Comparison of ENCODE assay signal across 8 cellular contexts in the genomic region with DNA sequence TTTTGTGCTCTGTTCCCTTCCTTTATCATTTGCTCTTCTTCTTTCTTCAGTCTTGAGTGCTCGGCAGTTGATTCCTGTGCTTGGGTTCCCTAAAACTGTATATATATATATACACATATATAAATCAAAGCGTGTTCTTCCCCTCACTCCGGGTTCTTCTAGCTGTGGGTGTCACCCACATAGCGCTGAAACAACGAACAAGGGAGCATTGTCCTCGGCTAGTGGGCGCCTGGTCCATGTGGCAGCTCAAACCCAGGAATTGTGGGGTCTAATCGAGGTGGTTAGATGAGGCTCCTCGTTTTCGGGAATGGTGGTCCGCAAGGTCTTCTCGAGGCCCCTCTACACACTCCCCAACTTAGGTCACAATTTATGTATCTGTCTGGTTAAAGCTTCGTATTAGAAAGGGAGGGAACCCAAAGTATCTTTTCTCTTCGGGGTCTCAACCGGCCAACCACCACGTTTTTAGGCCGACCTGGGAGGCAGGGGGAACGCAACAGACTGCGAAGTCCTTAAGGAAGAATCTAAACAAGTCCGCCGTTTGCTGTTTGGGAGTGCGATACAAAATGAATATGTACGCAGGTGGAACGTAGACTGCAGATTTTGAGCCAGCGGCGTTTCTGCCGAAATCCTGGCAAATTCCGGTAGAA. TPM values are rescaled to one million over a fixed set of nuclear protein-coding genes. Genes with fewer than 3 reads are reported as not detected.
DNase-seq lines count a peak whose midpoint lies in the region; ATAC-seq and TF ChIP-seq lines count a peak whose summit lies in the region.

No MANE protein-coding gene starts in this region.

- TSS peak; percentile 97 for BruUV-seq in A673 (replicated peaks; lab: Mats Ljungman, UMichigan)

- H3K4me1 ChIP-seq in A673 (ENCODE audit: insufficient read depth, low read length, poor library complexity, severe bottlenecking) (peaks cover 12% of the 10 kb centered on the region), GM23248 (ENCODE audit: insufficient read depth) (peaks cover 7% of the 10 kb centered on the region), heart right ventricle (peaks cover 3 to 29% (median 17%) of the 10 kb centered on the region in 9 donors), rectal smooth muscle tissue (ENCODE audit: control insufficient read depth, insufficient read depth, low read length) (peaks cover 12% of the 10 kb centered on the region)

- peaks cover 2% of the 10 kb centered on the region for H3K36me3 Mint-ChIP-seq in activated CD4-positive, alpha-beta memory T cell treated with anti-CD3 and anti-CD28 coated beads for 36 hours

- H3K79me2 ChIP-seq in GM23248 (ENCODE audit: insufficient read depth) = peaks cover 40% of the 10 kb centered on the region

- POLR2A ChIA-PET in A673 (lab: Charles Lee; ENCODE audit: low non-redundant PET) = interaction anchor here (0.6 kb wide), 2 partner anchors 8 to 326 kb away, joined by 3 to 4 read pairs; no protein-coding TSS in a partner anchor
- POLR2A ChIA-PET in activated CD4-positive, alpha-beta memory T cell treated with anti-CD3 and anti-CD28 coated beads for 36 hours (lab: Charles Lee) = interaction anchor here (0.9 to 2.4 kb wide), 5 partner anchors 8 to 112 kb away, joined by 3 to 13 read pairs (median 3); a partner anchor contains a TSS

- ATAC-seq in heart right ventricle = peak in 6 of 8 donors; percentile 4 to 40 (median 29)
- no peak for ATAC-seq in HG03135 (IDR thresholded peaks at IDR 0.05; ENCODE audit: unreplicated experiment)

- H3K9me3 ChIP-seq in A673 (ENCODE audit: low read depth, low read length, poor library complexity, severe bottlenecking) (no peaks in the 10 kb centered on the region), GM23248 (ENCODE audit: low read depth) (no peaks in the 10 kb centered on the region), heart right ventricle (no peaks in the 10 kb centered on the region)

- intact Hi-C loops in A673 (cut with micrococcal nuclease; ENCODE audit: unreplicated experiment) (no loop called here), heart right ventricle (cut with DNase I) (loop anchor here in 4 of 10 donors (2.0 to 5.0 kb wide), 2 partner anchors 86 to 87 kb away; a partner anchor contains a TSS)
- intact Hi-C loops in activated CD4-positive, alpha-beta memory T cell treated with anti-CD3 and anti-CD28 coated beads for 36 hours (cut with micrococcal nuclease) = loop anchor here (1.0 to 5.0 kb wide), 5 partner anchors 7 to 196 kb away; a partner anchor contains a TSS

- H3K9ac ChIP-seq in GM23248 (peak overlapping the region; percentile 98), rectal smooth muscle tissue (ENCODE audit: low read length) (peak overlapping the region; percentile 90)

- no peaks in the 10 kb centered on the region for H3K9me2 ChIP-seq in GM23248 (ENCODE audit: insufficient read depth)

- peaks cover 18% of the 10 kb centered on the region for H3K4me1 Mint-ChIP-seq in activated CD4-positive, alpha-beta memory T cell treated with anti-CD3 and anti-CD28 coated beads for 36 hours (ENCODE audit: low read depth)

- WGBS in GM23248 (ENCODE audit: low coverage in 1 of 2, low lambda C conversion rate in 2 of 2, missing lambda C conversion rate in 2 of 2), 2 experiments = 41 to 43% methylated on average over 28 of the region's 28 CpGs
- WGBS in heart right ventricle, 2 donors = 37 to 38% methylated on average over 28 of the region's 28 CpGs

- no peaks in the 10 kb centered on the region for H3K9me3 Mint-ChIP-seq in activated CD4-positive, alpha-beta memory T cell treated with anti-CD3 and anti-CD28 coated beads for 36 hours

- peak overlapping the region; percentile 99 for H2AFZ ChIP-seq in GM23248

- DNase-seq in A673 (ENCODE audit: low spot score) (no peak), GM23248 (no peak), heart right ventricle (no peak), NCI-H1694 treated with DMSO at 0.1 percent for 48 hours (lab: John Stamatoyannopoulos, UW) (no peak), dedifferentiated amniotic fluid mesenchymal stem cell (ENCODE audit: extremely low spot score) (no peak)
- no peak for DNase-seq in activated CD4-positive, alpha-beta memory T cell treated with anti-CD3 and anti-CD28 coated beads for 36 hours

- peak overlapping the region; percentile 93 for H3K27ac Mint-ChIP-seq in activated CD4-positive, alpha-beta memory T cell treated with anti-CD3 and anti-CD28 coated beads for 36 hours

- in situ Hi-C loops in GM23248 (cut with MboI) = no loop called here

- H3K4me3 ChIP-seq in A673 (ENCODE audit: low read depth, low read length, poor library complexity, severe bottlenecking) (peak overlapping the region; percentile 91), GM23248 (peak overlapping the region; percentile 86), heart right ventricle (peak overlapping the region; percentile 65 to 98 (median 88)), rectal smooth muscle tissue (ENCODE audit: low read length) (peak overlapping the region; percentile 98)

- no peaks in the 10 kb centered on the region for H3K36me3 ChIP-seq in A673 (ENCODE audit: insufficient read depth, low read length, poor library complexity, severe bottlenecking)
- H3K36me3 ChIP-seq in GM23248 (ENCODE audit: low read depth) = no peaks in the 10 kb centered on the region
- peaks cover 0 to 5% (median 0%) of the 10 kb centered on the region in 9 donors for H3K36me3 ChIP-seq in heart right ventricle
- no peaks in the 10 kb centered on the region for H3K36me3 ChIP-seq in rectal smooth muscle tissue (ENCODE audit: control insufficient read depth, insufficient read depth, low read length)

- H3K27ac ChIP-seq in A673 (ENCODE audit: low read depth, low read length, poor library complexity, severe bottlenecking) (peak overlapping the region; percentile 98), GM23248 (peak overlapping the region; percentile 94), heart right ventricle (peak overlapping the region; percentile 82 to 99 (median 94)), rectal smooth muscle tissue (ENCODE audit: low read depth, low read length) (peak overlapping the region; percentile 96)

- no peaks in the 10 kb centered on the region for H3K27me3 Mint-ChIP-seq in activated CD4-positive, alpha-beta memory T cell treated with anti-CD3 and anti-CD28 coated beads for 36 hours

- no peaks in the 10 kb centered on the region for H4K20me1 ChIP-seq in GM23248 (ENCODE audit: insufficient read depth)

- TF ChIP-seq CTCF in A673 (conservative IDR thresholded peaks at IDR 0.05; ENCODE audit: low read depth, low read length) (no peak), heart right ventricle (IDR thresholded peaks at IDR 0.05) (no peak)

- no peaks in the 10 kb centered on the region for H3F3A ChIP-seq in GM23248 (ENCODE audit: insufficient read depth)

- CTCF ChIA-PET in A673 (lab: Charles Lee) = interaction anchor here (0.5 to 1.4 kb wide), 2 partner anchors 88 to 132 kb away, joined by 3 to 6 read pairs; no protein-coding TSS in a partner anchor
- CTCF ChIA-PET in activated CD4-positive, alpha-beta memory T cell treated with anti-CD3 and anti-CD28 coated beads for 36 hours (lab: Charles Lee) = interaction anchor here (0.6 to 2.8 kb wide), 6 partner anchors 12 to 88 kb away, joined by 3 to 18 read pairs (median 4); a partner anchor contains a TSS

- H3K4me2 ChIP-seq in GM23248 (ENCODE audit: unreplicated experiment) = peak overlapping the region; percentile 95

- H3K27me3 ChIP-seq in A673 (replicated peaks; ENCODE audit: insufficient read depth, low read depth, low read length, poor library complexity) (no peaks in the 10 kb centered on the region), GM23248 (replicated peaks; ENCODE audit: insufficient read depth) (no peaks in the 10 kb centered on the region), heart right ventricle (peaks cover 0 to 3% (median 0%) of the 10 kb centered on the region in 7 donors), rectal smooth muscle tissue (ENCODE audit: control insufficient read depth, insufficient read depth, low read length) (no peaks in the 10 kb centered on the region)

- peak overlapping the region; percentile 96 for H3K4me3 Mint-ChIP-seq in activated CD4-positive, alpha-beta memory T cell treated with anti-CD3 and anti-CD28 coated beads for 36 hours

RNA-seq across cellular contexts. Expression of a gene that starts 0.5 kb away (rescaled TPM):
- total RNA-seq in A673 (2021) (228 and 249 TPM in 2 replicates), heart right ventricle (100 to 1,000 TPM; 342 to 459 (median 420) TPM)
- 17.4 and 39.2 TPM in 2 replicates for total RNA-seq in GM23248 (2014; rRNA removed; shearing (Covaris generic))
- polyA plus RNA-seq in GM23248 (2016; fragmentation: Nextera tagmentation; extraction: Ambion mirVana) (175 and 211 TPM in 2 replicates), heart right ventricle (100 to 1,000 TPM in 1 of 2 donors, 10 to 100 TPM in 1; 18.1 to 176 TPM)
- 100 to 1,000 TPM; 212 to 215 TPM for total RNA-seq in activated CD4-positive, alpha-beta memory T cell treated with anti-CD3 and anti-CD28 coated beads for 36 hours

RNA-seq across cellular contexts. Expression of a gene that starts 3.9 kb away (rescaled TPM):
- total RNA-seq in A673 (2021) = 2.6 and 2.8 TPM in 2 replicates
- total RNA-seq in GM23248 (2014; rRNA removed; shearing (Covaris generic)) = 0.11 TPM in 1 of 2 replicates, not detected in the other
- polyA plus RNA-seq in GM23248 (2016; fragmentation: Nextera tagmentation; extraction: Ambion mirVana) = not detected in 2 replicates
- 1 to 10 TPM; 3.7 to 5.8 TPM for total RNA-seq in activated CD4-positive, alpha-beta memory T cell treated with anti-CD3 and anti-CD28 coated beads for 36 hours
- 1 to 10 TPM; 1.0 to 5.6 (median 1.6) TPM for total RNA-seq in heart right ventricle
- polyA plus RNA-seq in heart right ventricle = 1 to 10 TPM; 1.5 to 3.4 TPM

RNA-seq across cellular contexts. Expression of a gene that starts 54.0 kb away (rescaled TPM):
- total RNA-seq in A673 (2021) (not detected in 2 replicates), heart right ventricle (not detected)
- total RNA-seq in GM23248 (2014; rRNA removed; shearing (Covaris generic)) = not detected in 2 replicates
- polyA plus RNA-seq in GM23248 (2016; fragmentation: Nextera tagmentation; extraction: Ambion mirVana) (not detected in 2 replicates), heart right ventricle (not detected)
- total RNA-seq in activated CD4-positive, alpha-beta memory T cell treated with anti-CD3 and anti-CD28 coated beads for 36 hours = under 1 TPM in 1 of 2 experiments, not detected in 1; 0.29 TPM

RNA-seq across cellular contexts. Expression of a gene that starts 55.1 kb away (rescaled TPM):
- total RNA-seq in A673 (2021) = not detected in 2 replicates
- total RNA-seq in GM23248 (2014; rRNA removed; shearing (Covaris generic)) = not detected in 2 replicates
- polyA plus RNA-seq in GM23248 (2016; fragmentation: Nextera tagmentation; extraction: Ambion mirVana) = not detected in 2 replicates
- total RNA-seq in activated CD4-positive, alpha-beta memory T cell treated with anti-CD3 and anti-CD28 coated beads for 36 hours = under 1 TPM in 1 of 2 experiments, not detected in 1; 0.22 TPM
- total RNA-seq in heart right ventricle = 1 to 10 TPM in 1 of 10 donors, under 1 TPM in 8, not detected in 1; 0.38 to 1.0 (median 0.46) TPM
- polyA plus RNA-seq in heart right ventricle = under 1 TPM; 0.29 to 0.75 TPM
